ENCODE assay signal across 10 cellular contexts in genomic region chr11:12158926-12159325, GRCh38. TPM values are rescaled to one million over a fixed set of nuclear protein-coding genes. Genes with fewer than 3 reads are reported as not detected.
DNase-seq lines count a peak whose midpoint lies in the region; ATAC-seq and TF ChIP-seq lines count a peak whose summit lies in the region.
"Had no signal": no experiment of that assay in that cellular context is flagged by ENCODE, and none has a peak within 500 bp of the region (broad histone marks: within the 10 kb centered on the region; RNA-seq: fewer than 3 reads in every experiment).

No MANE protein-coding gene starts in this region.

- H3K27me3 ChIP-seq in Peyer's patch (no peaks in the 10 kb centered on the region), colonic mucosa (no peaks in the 10 kb centered on the region), lower lobe of right lung (ENCODE audit: low read depth) (no peaks in the 10 kb centered on the region)
- H3K27me3 ChIP-seq: foreskin keratinocyte had no signal

- H3K4me3 ChIP-seq in Peyer's patch (no peak overlapping the region), colonic mucosa (no peak overlapping the region), lower lobe of right lung (no peak overlapping the region)

- H3K4me1 ChIP-seq in Peyer's patch (peaks cover 0 to 65% (median under 1%) of the 10 kb centered on the region in 4 donors), colonic mucosa (peaks cover 25% of the 10 kb centered on the region), lower lobe of right lung (peaks cover 64% of the 10 kb centered on the region)

- no peak for TF ChIP-seq CTCF in Peyer's patch (IDR thresholded peaks at IDR 0.05)
- no peak for TF ChIP-seq CTCF in colonic mucosa (IDR thresholded peaks at IDR 0.05)
- no peak for TF ChIP-seq CTCF in lower lobe of right lung (IDR thresholded peaks at IDR 0.05)

- ATAC-seq in lower lobe of right lung: no peak

- DNase-seq in Peyer's patch (no peak), colonic mucosa (no peak), lower lobe of right lung (no peak), NCI-H748 treated with DMSO at 0.1 percent for 48 hours (lab: John Stamatoyannopoulos, UW) (no peak), SHP77 treated with DMSO at 0.1 percent for 48 hours (lab: John Stamatoyannopoulos, UW) (no peak)
- no peak for DNase-seq in stimulated activated CD4-positive, alpha-beta T cell treated with anti-CD3 and anti-CD28 coated beads, Interleukin-2, amount 100 ng/mL, for 48 hours
- DNase-seq: foreskin keratinocyte; NCI-H510A; stimulated activated naive B cell treated with anti-CD40 and anti-IgM and Interleukin-4, amounts not matched to agents 10 μg/mL and 1 μg/mL and 100 μg/mL, for 72 hours had no signal

- TF ChIP-seq POLR2A in Peyer's patch (IDR thresholded peaks at IDR 0.05): no peak

- H3K36me3 ChIP-seq in Peyer's patch (peaks cover 0 to 31% (median 0%) of the 10 kb centered on the region in 3 donors), colonic mucosa (peaks cover 4% of the 10 kb centered on the region), lower lobe of right lung (peaks cover 24% of the 10 kb centered on the region)

- intact Hi-C loops in colonic mucosa (cut with DNase I): no loop called here
- intact Hi-C loops in lower lobe of right lung (cut with DNase I): no loop called here

- H3K9me3 ChIP-seq in Peyer's patch: no peaks in the 10 kb centered on the region
- H3K9me3 ChIP-seq in colonic mucosa: no peaks in the 10 kb centered on the region
- H3K9me3 ChIP-seq in lower lobe of right lung: no peaks in the 10 kb centered on the region

- peak overlapping the region in 3 of 4 donors; percentile 49 to 89 (median 62) for H3K27ac ChIP-seq in Peyer's patch
- H3K27ac ChIP-seq in colonic mucosa: peak overlapping the region; percentile 68
- H3K27ac ChIP-seq in lower lobe of right lung: peak overlapping the region; percentile 69
- H3K27ac ChIP-seq in temporal lobe (ENCODE audit: low read depth, low read length): peak overlapping the region; percentile 86
- H3K27ac ChIP-seq: foreskin keratinocyte had no signal

- H3K9ac ChIP-seq in colonic mucosa (ENCODE audit: low read depth in 2 of 2, low read length in 2 of 2): peak overlapping the region in 1 of 2 donors; percentile 56

RNA-seq across cellular contexts. Expression of gene MICAL2, which starts 48.5 kb away (rescaled TPM):
- 100 to 1,000 TPM; 109 to 197 (median 183) TPM for total RNA-seq in Peyer's patch
- 100 to 1,000 TPM; 194 TPM for total RNA-seq in colonic mucosa
- total RNA-seq in lower lobe of right lung: 127 TPM
- 12.3 TPM for total RNA-seq in temporal lobe
